In genomic region chr16:2035431-2036199, GRCh38 we compare ENCODE assay signal across 1 cellular context.
TF ChIP-seq lines count a peak whose summit lies in the region.

No MANE protein-coding gene starts in this region.

TF ChIP-seq in HEK293, 187 proteins besides CTCF, POLR2A, EP300 and RAD21 (continued from another document):
- TF ChIP-seq ELK4 (IDR thresholded peaks at IDR 0.05; ENCODE audit: borderline replicate concordance, low read depth, low read length) (no peak), ZBTB49 (tag by site-specific recombination; IDR thresholded peaks at IDR 0.05; ENCODE audit: low read depth) (no peak), ZNF670 (tag by site-specific recombination; IDR thresholded peaks at IDR 0.05; ENCODE audit: low read depth) (no peak), ZFHX2 (tag by site-specific recombination; conservative IDR thresholded peaks at IDR 0.05) (peak; percentile 91), ZBTB20 (tag by site-specific recombination; IDR thresholded peaks at IDR 0.05) (no peak), ZNF202 (tag by site-specific recombination; IDR thresholded peaks at IDR 0.05; ENCODE audit: borderline replicate concordance) (no peak)
